Comparison of ENCODE assay signal across 8 cellular contexts in the genomic region with DNA sequence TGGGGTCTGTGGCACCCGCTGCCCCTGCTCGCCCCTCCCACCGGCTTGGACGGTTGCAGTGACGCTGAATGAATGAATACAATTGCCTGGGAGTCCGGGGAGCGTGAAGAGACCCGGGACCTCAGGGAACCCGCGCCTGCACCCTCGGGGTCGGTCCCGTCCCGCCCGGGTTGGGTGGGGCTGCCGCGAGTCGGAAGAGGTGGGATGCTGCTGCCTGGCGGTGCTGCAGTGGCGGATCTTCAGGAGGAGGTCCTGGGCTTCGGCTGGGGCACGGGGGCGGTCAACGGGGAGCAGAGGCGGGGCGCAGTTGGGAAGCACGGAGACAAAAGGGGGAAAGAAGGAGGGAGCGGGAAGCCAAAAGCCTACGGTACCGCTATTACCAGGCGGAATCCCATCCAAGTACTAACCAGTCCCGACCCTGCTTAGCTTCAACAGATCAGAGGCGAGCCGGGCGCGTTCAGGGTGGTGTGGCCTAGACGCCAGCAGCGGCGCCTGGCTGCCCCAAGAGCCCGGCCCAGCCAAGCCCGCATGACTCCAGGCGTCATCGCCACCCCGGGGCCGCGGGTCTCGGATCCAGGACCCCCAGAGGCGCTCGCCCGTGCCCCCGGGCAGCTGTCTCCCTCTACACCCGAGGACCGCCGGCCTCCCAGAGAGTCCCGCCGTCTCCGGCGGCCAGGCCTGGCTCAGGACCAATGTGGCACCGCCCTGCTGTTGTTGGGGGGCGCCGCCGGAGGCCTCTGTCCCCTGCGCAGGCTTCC.
DNase-seq lines count a peak whose midpoint lies in the region; ATAC-seq and TF ChIP-seq lines count a peak whose summit lies in the region.
"Not testable (repeated sequence)": the region's sequence is repeated elsewhere in the genome, so short reads cannot be mapped to it uniquely, and the experiment has no call there.

No MANE protein-coding gene starts in this region.

- BruUV-seq in IMR-90 (replicated peaks; lab: Mats Ljungman, UMichigan) = not testable (repeated sequence)

- DNase-seq in HFFc6 (peak; percentile 79), IMR-90 (peak; percentile 76), iris pigment epithelial cell (ENCODE audit: low read depth) (peak; percentile 66), aorta (peak; percentile 92 to 93)
- DNase-seq in activated CD8-positive, alpha-beta T cell treated with anti-CD3 and anti-CD28 coated beads, Interleukin-2, amount 10 ng/mL, durations not matched to agents 7 days and 5 days = peak; percentile 88
- not testable (repeated sequence) for DNase-seq in retinal pigment epithelial cell (ENCODE audit: low read depth)

- peaks cover 19% of the 10 kb centered on the region for H3K36me3 Mint-ChIP-seq in HFFc6 (ENCODE audit: low read depth)
- peaks cover 31% of the 10 kb centered on the region for H3K36me3 Mint-ChIP-seq in activated CD8-positive, alpha-beta T cell treated with anti-CD3 and anti-CD28 coated beads, Interleukin-2, amount 10 ng/mL, durations not matched to agents 7 days and 5 days (ENCODE audit: low read depth)
- peaks cover 36% of the 10 kb centered on the region for H3K36me3 Mint-ChIP-seq in dendritic cell treated with granulocyte-macrophage colony-stimulating factor and Interleukin-4, amounts not matched to agents 40 ng/mL and 50 ng/mL, for 4 days (ENCODE audit: low read depth)

- peak overlapping the region; percentile 84 for H3K9ac ChIP-seq in IMR-90 (ENCODE audit: low read depth, low read length)

- peak overlapping the region; percentile 68; the same call in 1 of the 2 replicates for H4K91ac ChIP-seq in IMR-90 (ENCODE audit: insufficient read depth, low read depth, low read length)

- not testable (repeated sequence) for H2BK15ac ChIP-seq in IMR-90 (ENCODE audit: low read depth, low read length)

- H3K4me3 ChIP-seq in IMR-90 (ENCODE audit: insufficient read depth, low read depth, low read length) (peak overlapping the region; percentile 45), retinal pigment epithelial cell (ENCODE audit: low read length) (peak overlapping the region; percentile 64)
- not testable (repeated sequence) for H3K4me3 ChIP-seq in aorta (ENCODE audit: low read length in 2 of 2)

- peak overlapping the region; percentile 40; the same call in 1 of the 2 replicates for H4K5ac ChIP-seq in IMR-90 (ENCODE audit: low read depth, low read length)

- H3K4me1 ChIP-seq in IMR-90 (ENCODE audit: control insufficient read depth, insufficient read depth, low read length); aorta (ENCODE audit: control insufficient read depth in 1 of 2, insufficient read depth in 2 of 2, low read length in 2 of 2): not testable (repeated sequence)

- not testable (repeated sequence) for TF ChIP-seq RAD21 in IMR-90 (IDR thresholded peaks at IDR 0.05; ENCODE audit: low read length)

- POLR2A ChIA-PET in IMR-90 (lab: Charles Lee; ENCODE audit: unreplicated experiment); activated CD8-positive, alpha-beta T cell treated with anti-CD3 and anti-CD28 coated beads, Interleukin-2, amount 10 ng/mL, durations not matched to agents 7 days and 5 days (lab: Charles Lee): not testable (repeated sequence)

- dilution Hi-C loops in IMR-90 (cut with HindIII; ENCODE audit: low sequenced_read_pairs, unreplicated experiment) = not testable (repeated sequence)

- H3K9me3 Mint-ChIP-seq in HFFc6 = peaks cover 11% of the 10 kb centered on the region
- H3K9me3 Mint-ChIP-seq in activated CD8-positive, alpha-beta T cell treated with anti-CD3 and anti-CD28 coated beads, Interleukin-2, amount 10 ng/mL, durations not matched to agents 7 days and 5 days (ENCODE audit: insufficient read depth); dendritic cell treated with granulocyte-macrophage colony-stimulating factor and Interleukin-4, amounts not matched to agents 40 ng/mL and 50 ng/mL, for 4 days: not testable (repeated sequence)

- H3K23ac ChIP-seq in IMR-90 (ENCODE audit: low read depth, low read length) = peak overlapping the region; percentile 80

- not testable (repeated sequence) for H3K36me3 ChIP-seq in IMR-90 (ENCODE audit: control insufficient read depth, insufficient read depth, low read length); aorta (ENCODE audit: control insufficient read depth in 1 of 2, insufficient read depth in 2 of 2, low read length in 1 of 2)

- peak overlapping the region; percentile 78; the same call in 1 of the 2 replicates for H3K14ac ChIP-seq in IMR-90 (replicated peaks; ENCODE audit: low read depth, low read length)

- H3K27ac ChIP-seq in IMR-90 (ENCODE audit: insufficient read depth, low read length) = peak overlapping the region; percentile 65
- H3K27ac ChIP-seq in aorta (ENCODE audit: low read depth in 1 of 2, low read length in 2 of 2) = not testable (repeated sequence)

- H3K9me1 ChIP-seq in IMR-90 (ENCODE audit: insufficient read depth, low read length) = not testable (repeated sequence)

- H3K18ac ChIP-seq in IMR-90 (ENCODE audit: low read depth, low read length) = not testable (repeated sequence)

- not testable (repeated sequence) for H3K27me3 ChIP-seq in IMR-90 (ENCODE audit: control insufficient read depth, insufficient read depth, low read length); aorta (ENCODE audit: control insufficient read depth in 1 of 2, insufficient read depth in 2 of 2, low read length in 1 of 2)

- H3K9me3 ChIP-seq in IMR-90 (ENCODE audit: control insufficient read depth, insufficient read depth, low read length); aorta (ENCODE audit: control insufficient read depth, low read length): not testable (repeated sequence)

- TF ChIP-seq CTCF in HFFc6 (IDR thresholded peaks at IDR 0.05) = peak; percentile 41; the same call in 1 of the 2 replicates
- TF ChIP-seq CTCF in IMR-90 (conservative IDR thresholded peaks at IDR 0.05; ENCODE audit: low read depth, low read length) = peak; percentile 11; the same call in 1 of the 2 replicates
- peak; percentile 3 for TF ChIP-seq CTCF in retinal pigment epithelial cell (conservative IDR thresholded peaks at IDR 0.05; ENCODE audit: low read depth, low read length)

- H3K4me2 ChIP-seq in IMR-90 (ENCODE audit: low read depth, low read length) = peak overlapping the region; percentile 78

- H3K27me3 Mint-ChIP-seq in HFFc6 (ENCODE audit: insufficient read depth) = peaks cover 14% of the 10 kb centered on the region
- peaks cover 41% of the 10 kb centered on the region for H3K27me3 Mint-ChIP-seq in activated CD8-positive, alpha-beta T cell treated with anti-CD3 and anti-CD28 coated beads, Interleukin-2, amount 10 ng/mL, durations not matched to agents 7 days and 5 days (ENCODE audit: low read depth)
- H3K27me3 Mint-ChIP-seq in dendritic cell treated with granulocyte-macrophage colony-stimulating factor and Interleukin-4, amounts not matched to agents 40 ng/mL and 50 ng/mL, for 4 days = peaks cover 33% of the 10 kb centered on the region

- TF ChIP-seq POLR2A in IMR-90 (IDR thresholded peaks at IDR 0.05; ENCODE audit: low read depth, low read length) = peak; percentile 60

- peak overlapping the region; percentile 75 for H2AFZ ChIP-seq in IMR-90 (replicated peaks; ENCODE audit: low read length, poor library complexity)

- peak overlapping the region; percentile 50; the same call in 1 of the 2 replicates for H2AK5ac ChIP-seq in IMR-90 (ENCODE audit: low read depth, low read length)

- H2BK5ac ChIP-seq in IMR-90 (ENCODE audit: low read depth, low read length, poor library complexity, severe bottlenecking) = peak overlapping the region; percentile 9

- H4K20me1 ChIP-seq in IMR-90 (ENCODE audit: insufficient read depth, low read length) = not testable (repeated sequence)

- not testable (repeated sequence) for H2BK120ac ChIP-seq in IMR-90 (ENCODE audit: low read depth, low read length)

- not testable (repeated sequence) for H2AK9ac ChIP-seq in IMR-90 (replicated peaks; ENCODE audit: low read depth, low read length, poor library complexity)

- H3K4me3 Mint-ChIP-seq in HFFc6 = peak overlapping the region; percentile 85
- H3K4me3 Mint-ChIP-seq in activated CD8-positive, alpha-beta T cell treated with anti-CD3 and anti-CD28 coated beads, Interleukin-2, amount 10 ng/mL, durations not matched to agents 7 days and 5 days = peak overlapping the region; percentile 87
- peak overlapping the region; percentile 74 for H3K4me3 Mint-ChIP-seq in dendritic cell treated with granulocyte-macrophage colony-stimulating factor and Interleukin-4, amounts not matched to agents 40 ng/mL and 50 ng/mL, for 4 days

- peaks cover 32% of the 10 kb centered on the region for H3K4me1 Mint-ChIP-seq in HFFc6 (ENCODE audit: low read depth)
- peaks cover 37% of the 10 kb centered on the region for H3K4me1 Mint-ChIP-seq in activated CD8-positive, alpha-beta T cell treated with anti-CD3 and anti-CD28 coated beads, Interleukin-2, amount 10 ng/mL, durations not matched to agents 7 days and 5 days (ENCODE audit: low read depth)
- peaks cover 42% of the 10 kb centered on the region for H3K4me1 Mint-ChIP-seq in dendritic cell treated with granulocyte-macrophage colony-stimulating factor and Interleukin-4, amounts not matched to agents 40 ng/mL and 50 ng/mL, for 4 days (ENCODE audit: low read depth)

- in situ Hi-C loops in IMR-90 (cut with MboI; ENCODE audit: low sequenced_read_pairs) = not testable (repeated sequence)

- ATAC-seq in GM18517 (IDR thresholded peaks at IDR 0.05; ENCODE audit: unreplicated experiment) (peak; percentile 99), IMR-90 (ENCODE audit: low read depth) (peak; percentile 98), aorta (ENCODE audit: low FRiP score) (peak; percentile 98)
- ATAC-seq in activated CD8-positive, alpha-beta T cell treated with anti-CD3 and anti-CD28 coated beads, Interleukin-2, amount 10 ng/mL, durations not matched to agents 7 days and 5 days = peak; percentile 100

- peak overlapping the region; percentile 39 for H3K56ac ChIP-seq in IMR-90 (ENCODE audit: extremely low read depth, insufficient read depth, low read length)

- H3K27ac Mint-ChIP-seq in HFFc6 = peak overlapping the region; percentile 93
- peak overlapping the region; percentile 88 for H3K27ac Mint-ChIP-seq in activated CD8-positive, alpha-beta T cell treated with anti-CD3 and anti-CD28 coated beads, Interleukin-2, amount 10 ng/mL, durations not matched to agents 7 days and 5 days
- H3K27ac Mint-ChIP-seq in dendritic cell treated with granulocyte-macrophage colony-stimulating factor and Interleukin-4, amounts not matched to agents 40 ng/mL and 50 ng/mL, for 4 days = peak overlapping the region; percentile 76

- H2BK20ac ChIP-seq in IMR-90 (ENCODE audit: low read depth, low read length) = not testable (repeated sequence)

- peak overlapping the region; percentile 83 for H3K4ac ChIP-seq in IMR-90 (ENCODE audit: low read depth, low read length)

- 6% methylated on average over 43 of the region's 63 CpGs; no CpG with 5 or more reads in 1 of the 2 experiments for WGBS in IMR-90 (ENCODE audit: extremely low coverage in 2 of 2, insufficient read length in 1 of 2), 2 experiments
- WGBS in aorta, 2 donors = 3 to 4% methylated on average over 58 to 63 of the region's 63 CpGs

- peak overlapping the region; percentile 85 to 93 for H4K8ac ChIP-seq in IMR-90 (ENCODE audit: low read depth in 2 of 2, low read length in 2 of 2)

- not testable (repeated sequence) for H3K79me1 ChIP-seq in IMR-90 (ENCODE audit: low read depth in 1 of 2, low read length in 2 of 2)

- intact Hi-C loops in IMR-90 (cut with micrococcal nuclease); dendritic cell treated with granulocyte-macrophage colony-stimulating factor and Interleukin-4, amounts not matched to agents 40 ng/mL and 50 ng/mL, for 4 days (cut with micrococcal nuclease); aorta (cut with DNase I): not testable (repeated sequence)

- CTCF ChIA-PET in IMR-90 (lab: Yijun Ruan, JAX) = not testable (repeated sequence)
- CTCF ChIA-PET in activated CD8-positive, alpha-beta T cell treated with anti-CD3 and anti-CD28 coated beads, Interleukin-2, amount 10 ng/mL, durations not matched to agents 7 days and 5 days (lab: Charles Lee) = interaction anchor here (1.3 kb wide), 1 partner anchor 1015 kb away, joined by 10 read pairs; no protein-coding TSS in a partner anchor
